ENCODE assay signal across 13 cellular contexts in genomic region chr11:94924074-94925031, GRCh38.
A peak's percentile ranks its signal among the peaks of the same experiment; 100 is the strongest.
DNase-seq lines count a peak whose midpoint lies in the region; ATAC-seq and TF ChIP-seq lines count a peak whose summit lies in the region.
"Had no signal": no experiment of that assay in that cellular context is flagged by ENCODE, and none has a peak within 500 bp of the region (broad histone marks: within the 10 kb centered on the region; RNA-seq: fewer than 3 reads in every experiment).

No MANE protein-coding gene starts in this region.

- peak overlapping the region; percentile 63 for H3K27ac Mint-ChIP-seq in activated T-cell treated with anti-CD3 and anti-CD28 coated beads, Interleukin-2, amount 50 U/mL, for 24 hours
- H3K27ac Mint-ChIP-seq in stimulated activated naive CD8-positive, alpha-beta T cell treated with anti-CD3 and anti-CD28 coated beads, Interleukin-15, amount 100 ng/mL, for 72 hours: peak overlapping the region in 1 of 2 donors; percentile 38

- ATAC-seq in SK-N-SH treated with all-trans-retinoic acid at 6 μM for 48 hours (peak; percentile 11; the same call in 1 of the 3 replicates), GM21723 (IDR thresholded peaks at IDR 0.05; ENCODE audit: unreplicated experiment) (no peak)
- peak; percentile 61 for ATAC-seq in stimulated activated naive CD8-positive, alpha-beta T cell treated with anti-CD3 and anti-CD28 coated beads, Interleukin-15, amount 100 ng/mL, for 72 hours

- H3K9me3 Mint-ChIP-seq in activated T-cell treated with anti-CD3 and anti-CD28 coated beads, Interleukin-2, amount 50 U/mL, for 24 hours: peaks cover 13% of the 10 kb centered on the region
- H3K9me3 Mint-ChIP-seq in stimulated activated naive CD8-positive, alpha-beta T cell treated with anti-CD3 and anti-CD28 coated beads, Interleukin-15, amount 100 ng/mL, for 72 hours: peaks cover 5 to 17% of the 10 kb centered on the region in 2 donors

- H3K4me1 Mint-ChIP-seq in activated T-cell treated with anti-CD3 and anti-CD28 coated beads, Interleukin-2, amount 50 U/mL, for 24 hours (ENCODE audit: low read depth): peaks cover 43% of the 10 kb centered on the region
- peaks cover 39% of the 10 kb centered on the region for H3K4me1 Mint-ChIP-seq in stimulated activated naive CD8-positive, alpha-beta T cell treated with anti-CD3 and anti-CD28 coated beads, Interleukin-15, amount 100 ng/mL, for 72 hours

- peak overlapping the region; percentile 8 for H3K4me3 Mint-ChIP-seq in activated T-cell treated with anti-CD3 and anti-CD28 coated beads, Interleukin-2, amount 50 U/mL, for 24 hours
- H3K4me3 Mint-ChIP-seq in stimulated activated naive CD8-positive, alpha-beta T cell treated with anti-CD3 and anti-CD28 coated beads, Interleukin-15, amount 100 ng/mL, for 72 hours: peak overlapping the region; percentile 4

- H3K27me3 Mint-ChIP-seq in activated T-cell treated with anti-CD3 and anti-CD28 coated beads, Interleukin-2, amount 50 U/mL, for 24 hours: no peaks in the 10 kb centered on the region
- no peaks in the 10 kb centered on the region for H3K27me3 Mint-ChIP-seq in stimulated activated naive CD8-positive, alpha-beta T cell treated with anti-CD3 and anti-CD28 coated beads, Interleukin-15, amount 100 ng/mL, for 72 hours

- H3K36me3 Mint-ChIP-seq in activated T-cell treated with anti-CD3 and anti-CD28 coated beads, Interleukin-2, amount 50 U/mL, for 24 hours (ENCODE audit: low read depth): peaks cover 10% of the 10 kb centered on the region

- DNase-seq in activated T-cell treated with anti-CD3 and anti-CD28 coated beads, Interleukin-2, amount 50 U/mL, for 24 hours: no peak
- DNase-seq in activated T-cell treated with anti-CD3 and anti-CD28 coated beads for 4 hours (no peak), fibroblast of gingiva (ENCODE audit: low read depth) (peak; percentile 48), NCI-H69 (lab: John Stamatoyannopoulos, UW) (no peak), islet precursor cell (no peak)
- DNase-seq in stimulated activated naive CD8-positive, alpha-beta T cell treated with anti-CD3 and anti-CD28 coated beads, Interleukin-15, amount 100 ng/mL, for 72 hours: no peak
- DNase-seq: EL; NCI-H524; occipital lobe; stimulated activated CD4-positive, alpha-beta T cell treated with anti-CD3 and anti-CD28 coated beads, Interleukin-1b, Interleukin-23, amount 100 ng/mL, for 48 hours; stimulated activated naive CD4-positive, alpha-beta T cell treated with Interleukin-2 at 50 U/mL for 16 hours had no signal

TF ChIP-seq in SK-N-SH treated with all-trans-retinoic acid at 6 μM for 48 hours, 23 proteins besides CTCF, POLR2A, EP300 and RAD21:
- no peak for TF ChIP-seq CSDC2 (CRISPR knock-in tag; IDR thresholded peaks at IDR 0.05)
- TF ChIP-seq ZFP30 (CRISPR knock-in tag; IDR thresholded peaks at IDR 0.05): no peak
- TF ChIP-seq ESRRG (CRISPR knock-in tag; IDR thresholded peaks at IDR 0.05): no peak
- no peak for TF ChIP-seq ZFP3 (CRISPR knock-in tag; IDR thresholded peaks at IDR 0.05)
TF ChIP-seq in SK-N-SH treated with all-trans-retinoic acid at 6 μM for 48 hours: peak in this region for 0.
